Comparison of ENCODE assay signal across 18 cellular contexts in the genomic region with DNA sequence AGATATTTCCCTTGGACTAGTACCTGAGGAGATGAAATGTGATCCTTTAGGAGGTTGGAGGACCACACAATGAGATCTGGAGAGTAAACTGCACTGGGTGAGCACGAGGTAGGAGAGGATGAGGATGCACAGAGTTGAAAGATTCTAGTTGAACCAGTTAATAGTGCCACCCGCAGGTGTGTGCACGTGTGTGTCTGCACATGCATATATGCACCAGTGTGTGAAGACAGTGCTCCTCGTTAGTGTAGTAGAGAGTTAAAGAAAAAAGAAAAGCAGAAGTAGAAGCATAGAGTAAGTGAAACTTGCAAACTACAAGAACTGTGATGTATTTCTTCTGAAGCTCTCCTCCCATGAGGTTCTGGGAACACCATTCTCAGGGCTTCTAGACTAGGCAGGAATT. TPM values are rescaled to one million over a fixed set of nuclear protein-coding genes. Genes with fewer than 3 reads are reported as not detected.
DNase-seq lines count a peak whose midpoint lies in the region; ATAC-seq, FAIRE-seq and TF ChIP-seq lines count a peak whose summit lies in the region.
"Had no signal": no experiment of that assay in that cellular context is flagged by ENCODE, and none has a peak within 500 bp of the region (broad histone marks: within the 10 kb centered on the region; RNA-seq: fewer than 3 reads in every experiment).

No MANE protein-coding gene starts in this region.

- H3K4me3 Mint-ChIP-seq in memory B cell = no peak overlapping the region
- H3K4me3 Mint-ChIP-seq in activated T-cell treated with anti-CD3 and anti-CD28 coated beads, Interleukin-2, amount 50 U/mL, for 72 hours = no peak overlapping the region
- H3K4me3 Mint-ChIP-seq: natural killer cell; T-helper 1 cell treated with Interleukin-12 subunit alpha and Interleukin-12 subunit beta and Interleukin-4 antibody, amounts not matched to agents 30 μg/mL and 1 μg/mL, for 36 hours had no signal

- peak overlapping the region; percentile 5 for H3K4me2 ChIP-seq in Karpas-422 (ENCODE audit: low read depth, low read length, poor library complexity, severe bottlenecking)

- H3K4me3 ChIP-seq in Karpas-422 (ENCODE audit: low read length) = no peak overlapping the region; the same call in 1 of the 2 replicates
- H3K4me3 ChIP-seq in colonic mucosa = no peak overlapping the region
- H3K4me3 ChIP-seq in lower lobe of right lung = no peak overlapping the region
- H3K4me3 ChIP-seq: coronary artery, esophagus squamous epithelium, left lung, thyroid gland had no signal

- FAIRE-seq in GM18507 (lab: Jason Lieb, UNC) = peak; percentile 9

- H2AFZ ChIP-seq in Karpas-422 (ENCODE audit: low read length) = no peak overlapping the region

- peak overlapping the region; percentile 4 for H3K27ac Mint-ChIP-seq in memory B cell
- no peak overlapping the region for H3K27ac Mint-ChIP-seq in activated T-cell treated with anti-CD3 and anti-CD28 coated beads, Interleukin-2, amount 50 U/mL, for 72 hours
- H3K27ac Mint-ChIP-seq: natural killer cell; T-helper 1 cell treated with Interleukin-12 subunit alpha and Interleukin-12 subunit beta and Interleukin-4 antibody, amounts not matched to agents 30 μg/mL and 1 μg/mL, for 36 hours had no signal

- peaks cover 3% of the 10 kb centered on the region for H3K36me3 Mint-ChIP-seq in memory B cell
- H3K36me3 Mint-ChIP-seq in activated T-cell treated with anti-CD3 and anti-CD28 coated beads, Interleukin-2, amount 50 U/mL, for 72 hours (ENCODE audit: insufficient read depth in 2 of 2) = peaks cover 5 to 7% of the 10 kb centered on the region in 2 donors
- H3K36me3 Mint-ChIP-seq: natural killer cell had no signal

- H3K36me3 ChIP-seq in Karpas-422 (ENCODE audit: insufficient read depth, low read length) (no peaks in the 10 kb centered on the region), colonic mucosa (no peaks in the 10 kb centered on the region), lower lobe of right lung (no peaks in the 10 kb centered on the region)
- H3K36me3 ChIP-seq: esophagus squamous epithelium, left lung, thyroid gland had no signal

- H3K79me2 ChIP-seq in Karpas-422 (ENCODE audit: low read length) = no peaks in the 10 kb centered on the region

- H3K9me3 ChIP-seq in Karpas-422 (ENCODE audit: low read length) (no peaks in the 10 kb centered on the region), colonic mucosa (no peaks in the 10 kb centered on the region), lower lobe of right lung (no peaks in the 10 kb centered on the region)
- H3K9me3 ChIP-seq: esophagus squamous epithelium, left lung, thyroid gland had no signal

- H3K9me2 ChIP-seq in Karpas-422 (replicated peaks; ENCODE audit: insufficient read depth, low read length) = no peaks in the 10 kb centered on the region

- TF ChIP-seq CTCF in colonic mucosa (IDR thresholded peaks at IDR 0.05) = no peak
- no peak for TF ChIP-seq CTCF in lower lobe of right lung (IDR thresholded peaks at IDR 0.05)

- H3K9ac ChIP-seq in Karpas-422 (ENCODE audit: low read length) (no peak overlapping the region), colonic mucosa (ENCODE audit: low read depth in 2 of 2, low read length in 2 of 2) (no peak overlapping the region)

- peaks cover 10% of the 10 kb centered on the region for H3K27me3 Mint-ChIP-seq in memory B cell
- peaks cover 31% of the 10 kb centered on the region for H3K27me3 Mint-ChIP-seq in activated T-cell treated with anti-CD3 and anti-CD28 coated beads, Interleukin-2, amount 50 U/mL, for 72 hours (ENCODE audit: low read depth)

- H3K9me3 Mint-ChIP-seq in memory B cell = peaks cover 5% of the 10 kb centered on the region
- peaks cover 5 to 8% of the 10 kb centered on the region in 2 donors for H3K9me3 Mint-ChIP-seq in activated T-cell treated with anti-CD3 and anti-CD28 coated beads, Interleukin-2, amount 50 U/mL, for 72 hours
- H3K9me3 Mint-ChIP-seq: natural killer cell; T-helper 1 cell treated with Interleukin-12 subunit alpha and Interleukin-12 subunit beta and Interleukin-4 antibody, amounts not matched to agents 30 μg/mL and 1 μg/mL, for 36 hours had no signal

- no peak for DNase-seq in GM18507 (ENCODE audit: extremely low spot score, insufficient read length, low read depth)
- peak; percentile 53 for DNase-seq in Karpas-422
- DNase-seq in memory B cell (ENCODE audit: low spot score in 2 of 2) = no peak
- no peak for DNase-seq in colonic mucosa
- DNase-seq in lower lobe of right lung = no peak
- DNase-seq in SHP77 treated with DMSO at 0.1 percent for 48 hours (lab: John Stamatoyannopoulos, UW) = no peak
- DNase-seq in activated T-cell treated with anti-CD3 and anti-CD28 coated beads, Interleukin-2, amount 50 U/mL, for 72 hours = no peak
- DNase-seq: activated CD4-positive, alpha-beta T cell treated with anti-CD3 and anti-CD28 coated beads for 48 hours; amniotic stem cell; esophagus squamous epithelium; HCEC 1CT; hippocampal formation; left lung; natural killer cell; thyroid gland had no signal

- no peaks in the 10 kb centered on the region for H4K20me1 ChIP-seq in Karpas-422 (ENCODE audit: insufficient read depth, low read depth, low read length)

- ATAC-seq in GM21515 (IDR thresholded peaks at IDR 0.05; ENCODE audit: unreplicated experiment) = peak; percentile 73
- ATAC-seq in memory B cell (ENCODE audit: low read depth) = peak; percentile 77
- no peak for ATAC-seq in lower lobe of right lung
- no peak for ATAC-seq in activated T-cell treated with anti-CD3 and anti-CD28 coated beads, Interleukin-2, amount 50 U/mL, for 72 hours (replicated peaks in 1 of 2)
- ATAC-seq: left lung had no signal

- peaks cover 6% of the 10 kb centered on the region for H3K4me1 Mint-ChIP-seq in memory B cell
- no peaks in the 10 kb centered on the region for H3K4me1 Mint-ChIP-seq in activated T-cell treated with anti-CD3 and anti-CD28 coated beads, Interleukin-2, amount 50 U/mL, for 72 hours (ENCODE audit: low read depth)
- H3K4me1 Mint-ChIP-seq: natural killer cell had no signal

- H3K4me1 ChIP-seq in Karpas-422 (ENCODE audit: low read length) (peaks cover 15% of the 10 kb centered on the region), colonic mucosa (no peaks in the 10 kb centered on the region), lower lobe of right lung (no peaks in the 10 kb centered on the region)
- H3K4me1 ChIP-seq: esophagus squamous epithelium, left lung had no signal

- H3K27me3 ChIP-seq in Karpas-422 (ENCODE audit: low read length) (no peaks in the 10 kb centered on the region), colonic mucosa (no peaks in the 10 kb centered on the region), lower lobe of right lung (ENCODE audit: low read depth) (no peaks in the 10 kb centered on the region)
- H3K27me3 ChIP-seq: thyroid gland had no signal

- intact Hi-C loops in colonic mucosa (cut with DNase I) = no loop called here
- intact Hi-C loops in lower lobe of right lung (cut with DNase I) = no loop called here

- H3K27ac ChIP-seq in Karpas-422 (ENCODE audit: low read length) = no peak overlapping the region
- H3K27ac ChIP-seq in colonic mucosa = no peak overlapping the region
- no peak overlapping the region for H3K27ac ChIP-seq in lower lobe of right lung
- H3K27ac ChIP-seq: coronary artery, esophagus squamous epithelium, left lung, thyroid gland had no signal

RNA-seq across cellular contexts. Expression of gene MED12L, which starts 8.4 kb away (rescaled TPM):
- total RNA-seq in Karpas-422 (2014; rRNA removed; shearing (Covaris generic); ENCODE audit: low replicate concordance) = 0.58 and 2.4 TPM in 2 replicates
- total RNA-seq in colonic mucosa (1 to 10 TPM in 1 of 2 donors, under 1 TPM in 1; 0.32 to 1.3 TPM), lower lobe of right lung (0.44 TPM)
- total RNA-seq in activated T-cell treated with anti-CD3 and anti-CD28 coated beads, Interleukin-2, amount 50 U/mL, for 72 hours = 1 to 10 TPM; 4.4 to 5.8 TPM

Comparison
In these comparisons a context has a peak if more than half of its experiments do, and no peak if none do; other contexts are left out.
1. ATAC-seq: peak in GM21515 (single experiment) and memory B cell (single experiment); none in lower lobe of right lung (0 of 2) and activated T-cell treated with anti-CD3 and anti-CD28 coated beads, Interleukin-2, amount 50 U/mL, for 72 hours (0 of 2).